21 cellular contexts compared by ENCODE assay signal in the genomic region with DNA sequence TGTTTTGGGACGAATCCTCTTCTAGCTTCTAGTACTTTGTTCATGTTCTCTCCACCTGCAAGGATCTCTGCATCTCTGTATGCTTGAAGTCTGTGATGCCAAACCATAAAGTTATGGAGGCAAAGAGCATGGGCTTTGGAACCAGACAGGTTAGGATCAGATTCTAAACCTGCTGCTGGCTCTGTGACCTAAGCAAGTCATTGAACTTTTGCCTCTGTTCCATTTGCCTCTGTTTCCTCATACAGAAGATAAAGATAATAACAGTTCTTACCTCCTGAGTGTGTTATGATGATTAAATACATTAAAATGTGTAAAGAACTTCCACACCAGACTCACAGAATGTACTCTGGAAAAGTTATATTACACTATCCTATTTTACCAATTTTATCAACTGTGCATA. TPM values are rescaled to one million over a fixed set of nuclear protein-coding genes. Genes with fewer than 3 reads are reported as not detected.
DNase-seq lines count a peak whose midpoint lies in the region; ATAC-seq, FAIRE-seq and TF ChIP-seq lines count a peak whose summit lies in the region.
"Had no signal": no experiment of that assay in that cellular context is flagged by ENCODE, and none has a peak within 500 bp of the region (broad histone marks: within the 10 kb centered on the region; RNA-seq: fewer than 3 reads in every experiment).

No MANE protein-coding gene starts in this region.

- ATAC-seq in HepG2: no peak
- no peak for ATAC-seq in right lobe of liver
- no peak for ATAC-seq in HG03025 (IDR thresholded peaks at IDR 0.05; ENCODE audit: low FRiP score, unreplicated experiment)
- ATAC-seq: CD8-positive, alpha-beta T cell had no signal

- H3K36me3 ChIP-seq in HepG2 (replicated peaks in 1 of 2; ENCODE audit: control insufficient read depth in 1 of 2, insufficient read depth in 2 of 2, low read length in 2 of 2) (no peaks in the 10 kb centered on the region), right lobe of liver (no peaks in the 10 kb centered on the region), neural progenitor cell (no peaks in the 10 kb centered on the region), small intestine (ENCODE audit: control insufficient read depth in 2 of 2, insufficient read depth in 2 of 2, low read length in 2 of 2) (no peaks in the 10 kb centered on the region)
- H3K36me3 ChIP-seq: BLaER1 had no signal

- H3K36me3 Mint-ChIP-seq in neural progenitor cell: no peaks in the 10 kb centered on the region
- H3K36me3 Mint-ChIP-seq in immature natural killer cell: no peaks in the 10 kb centered on the region
- H3K36me3 Mint-ChIP-seq: CD4-positive, CD25-positive, alpha-beta regulatory T cell; CD8-positive, alpha-beta T cell had no signal

- no peak for FAIRE-seq in HepG2 (lab: Jason Lieb, UNC)
- no peak for FAIRE-seq in small intestine (lab: Jason Lieb, UNC)
- FAIRE-seq: A204.1, GM12878, H54 had no signal

- H3K4me3 ChIP-seq in HepG2 (replicated peaks in 1 of 3; ENCODE audit: insufficient read depth in 1 of 3, low read depth in 2 of 3, low read length in 3 of 3) (no peak overlapping the region), right lobe of liver (no peak overlapping the region), neural progenitor cell (no peak overlapping the region), small intestine (ENCODE audit: low read depth in 1 of 2, low read length in 2 of 2) (no peak overlapping the region)
- H3K4me3 ChIP-seq: BLaER1, GM12878 had no signal

- H3K4me1 Mint-ChIP-seq in neural progenitor cell (peaks cover 7% of the 10 kb centered on the region), immature natural killer cell (peaks cover 6 to 10% of the 10 kb centered on the region in 2 donors)
- H3K4me1 Mint-ChIP-seq: B cell had no signal

- intact Hi-C loops in HepG2 (cut with micrococcal nuclease; ENCODE audit: unreplicated experiment) (loop anchor here (5.0 kb wide), 1 partner anchor 80 kb away; no protein-coding TSS in a partner anchor), right lobe of liver (cut with DNase I) (no loop called here)

- TF ChIP-seq POLR2A in HepG2 (IDR thresholded peaks at IDR 0.05; ENCODE audit: insufficient read depth in 1 of 2, low read depth in 2 of 2, low read length in 2 of 2) (no peak), right lobe of liver (IDR thresholded peaks at IDR 0.05) (no peak)

- H3K9me3 Mint-ChIP-seq in neural progenitor cell (peaks cover 2% of the 10 kb centered on the region), immature natural killer cell (no peaks in the 10 kb centered on the region)
- H3K9me3 Mint-ChIP-seq: CD4-positive, CD25-positive, alpha-beta regulatory T cell; CD8-positive, alpha-beta T cell had no signal

- H3K27me3 ChIP-seq in HepG2 (ENCODE audit: control insufficient read depth in 1 of 2, insufficient read depth in 2 of 2, low read length in 2 of 2) (no peaks in the 10 kb centered on the region), right lobe of liver (no peaks in the 10 kb centered on the region), neural progenitor cell (no peaks in the 10 kb centered on the region), small intestine (ENCODE audit: control insufficient read depth in 2 of 2, insufficient read depth in 2 of 2, low read length in 2 of 2) (no peaks in the 10 kb centered on the region)
- H3K27me3 ChIP-seq: BLaER1 had no signal

- CTCF ChIA-PET in HepG2 (lab: Yijun Ruan, JAX; ENCODE audit: low intra/inter-chr PET ratio, low total read pairs): no interaction called here

- POLR2A ChIA-PET in HepG2 (lab: Yijun Ruan, JAX): no interaction called here

- H2AFZ ChIP-seq in HepG2 (ENCODE audit: low read length) (no peak overlapping the region), neural progenitor cell (replicated peaks) (peak overlapping the region; percentile 8)

- H3K27ac ChIP-seq in HepG2 (ENCODE audit: extremely low read length, insufficient read depth, low read length): peak overlapping the region; percentile 99
- H3K27ac ChIP-seq in right lobe of liver: no peak overlapping the region
- H3K27ac ChIP-seq in neural progenitor cell: no peak overlapping the region
- H3K27ac ChIP-seq in small intestine (ENCODE audit: low read depth in 1 of 2, low read length in 1 of 2): no peak overlapping the region
- H3K27ac ChIP-seq: 22Rv1, BLaER1, C4-2B had no signal

- no peaks in the 10 kb centered on the region for H3K79me2 ChIP-seq in HepG2 (ENCODE audit: insufficient read depth, low read length)
- no peaks in the 10 kb centered on the region for H3K79me2 ChIP-seq in neural progenitor cell (ENCODE audit: low read depth)

- peaks cover 6% of the 10 kb centered on the region for H3F3A ChIP-seq in neural progenitor cell (ENCODE audit: low read depth)

- H4K20me1 ChIP-seq in HepG2 (ENCODE audit: insufficient read depth, low read length): no peaks in the 10 kb centered on the region
- H4K20me1 ChIP-seq in neural progenitor cell (ENCODE audit: low read depth): no peaks in the 10 kb centered on the region
- H4K20me1 ChIP-seq: BLaER1 had no signal

- TF ChIP-seq CTCF in HepG2 (CRISPR knock-in tag; IDR thresholded peaks at IDR 0.05): no peak
- TF ChIP-seq CTCF in right lobe of liver (IDR thresholded peaks at IDR 0.05): no peak
- TF ChIP-seq CTCF in neural progenitor cell (IDR thresholded peaks at IDR 0.05): no peak

- H3K27ac Mint-ChIP-seq in neural progenitor cell (no peak overlapping the region), immature natural killer cell (no peak overlapping the region)
- H3K27ac Mint-ChIP-seq: B cell; CD4-positive, CD25-positive, alpha-beta regulatory T cell; CD8-positive, alpha-beta T cell had no signal

- H3K4me3 Mint-ChIP-seq in neural progenitor cell: no peak overlapping the region
- no peak overlapping the region for H3K4me3 Mint-ChIP-seq in immature natural killer cell
- H3K4me3 Mint-ChIP-seq: B cell; CD4-positive, CD25-positive, alpha-beta regulatory T cell; CD8-positive, alpha-beta T cell had no signal

- DNase-seq in HepG2 (ENCODE audit: low spot score) (no peak), right lobe of liver (no peak), neural progenitor cell (ENCODE audit: low spot score) (no peak), small intestine (peak; percentile 77), immature natural killer cell (no peak)
- DNase-seq: Caco-2; CD4-positive, CD25-positive, alpha-beta regulatory T cell; CD8-positive, alpha-beta T cell; DMS153; EL; GDM1; GOT3; HCEC 1CT had no signal

- TF ChIP-seq EP300 in HepG2 (IDR thresholded peaks at IDR 0.05; ENCODE audit: low read depth in 2 of 2, low read length in 2 of 2) (no peak), HepG2 (CRISPR knock-in tag; IDR thresholded peaks at IDR 0.05; ENCODE audit: borderline replicate concordance) (no peak)

- H3K9me3 ChIP-seq in HepG2 (ENCODE audit: low read length) (no peaks in the 10 kb centered on the region), right lobe of liver (no peaks in the 10 kb centered on the region), neural progenitor cell (ENCODE audit: low read depth) (no peaks in the 10 kb centered on the region), small intestine (ENCODE audit: control insufficient read depth, low read depth) (no peaks in the 10 kb centered on the region)
- H3K9me3 ChIP-seq: BLaER1, Caco-2 had no signal

- peaks cover 66% of the 10 kb centered on the region for H3K4me1 ChIP-seq in HepG2 (ENCODE audit: insufficient read depth, low read length)
- H3K4me1 ChIP-seq in right lobe of liver: no peaks in the 10 kb centered on the region
- peaks cover 13% of the 10 kb centered on the region for H3K4me1 ChIP-seq in neural progenitor cell
- H3K4me1 ChIP-seq in small intestine (ENCODE audit: control insufficient read depth in 2 of 2, insufficient read depth in 1 of 2, low read depth in 1 of 2, low read length in 1 of 2): peaks cover 0 to 2% of the 10 kb centered on the region in 2 donors
- H3K4me1 ChIP-seq: BLaER1 had no signal

- 93% methylated on average over 1 of the region's 1 CpG for WGBS in HepG2 (ENCODE audit: low lambda C conversion rate)
- WGBS in right lobe of liver (ENCODE audit: insufficient coverage, low coverage, low lambda C conversion rate, missing lambda C conversion rate): 70% methylated on average over 1 of the region's 1 CpG
- 35 to 71% (median 45%) methylated on average over 1 of the region's 1 CpG for WGBS in small intestine, 3 donors

- no TSS peak for BruUV-seq in HepG2 (replicated peaks; lab: Mats Ljungman, UMichigan)

- H3K9ac ChIP-seq in HepG2 (ENCODE audit: insufficient read depth, low read depth, low read length): 0 out of 2 replicates have a peak overlapping the region, but pooled peaks have one; percentile 27
- no peak overlapping the region for H3K9ac ChIP-seq in neural progenitor cell
- H3K9ac ChIP-seq: BLaER1 had no signal

- no peak for TF ChIP-seq RAD21 in HepG2 (CRISPR knock-in tag; IDR thresholded peaks at IDR 0.05)

- H3K4me2 ChIP-seq in HepG2 (ENCODE audit: low read depth, low read length): peak overlapping the region; percentile 13; the same call in 1 of the 2 replicates
- H3K4me2 ChIP-seq in neural progenitor cell: no peak overlapping the region
- H3K4me2 ChIP-seq: BLaER1 had no signal

- in situ Hi-C loops in HepG2 (cut with HindIII; ENCODE audit: extremely low pct_ligation_motif_present, low pct_unique_long_range_greater_than_20kb): no loop called here

- H3K27me3 Mint-ChIP-seq in neural progenitor cell (ENCODE audit: insufficient read depth, low read depth): peaks cover 2% of the 10 kb centered on the region
- H3K27me3 Mint-ChIP-seq in immature natural killer cell (ENCODE audit: low read depth in 3 of 3): peaks cover 0 to 2% (median 0%) of the 10 kb centered on the region in 3 donors
- H3K27me3 Mint-ChIP-seq: B cell; CD4-positive, CD25-positive, alpha-beta regulatory T cell had no signal

RNA-seq across cellular contexts. Expression of gene RELL1, which starts 41.5 kb away (rescaled TPM):
- 40.1 and 58.4 TPM in 2 replicates for total RNA-seq in HepG2 (2016; rRNA removed; fragmentation: Illumina TruSeq; extraction: Trizol)
- 124 and 130 TPM in 2 replicates for total RNA-seq in HepG2 (2016; cell fraction: cytosol; rRNA removed; fragmentation: Illumina TruSeq; extraction: Trizol; ENCODE audit: low read depth)
- 37.4 and 57.3 TPM in 2 replicates for total RNA-seq in HepG2 (2016; cell fraction: insoluble cytoplasmic fraction; rRNA removed; fragmentation: Illumina TruSeq; extraction: Trizol)
- 53.5 and 55.2 TPM in 2 replicates for total RNA-seq in HepG2 (2016; cell fraction: membrane; rRNA removed; fragmentation: Illumina TruSeq; extraction: Trizol)
- total RNA-seq in HepG2 (2016; cell fraction: nucleus; rRNA removed; fragmentation: Illumina TruSeq; extraction: Trizol): 36.9 and 45.2 TPM in 2 replicates
- polyA plus RNA-seq in HepG2 (2011; rRNA removed): 8.4 and 11.1 TPM in 2 replicates
- 9.0 and 9.6 TPM in 2 replicates for polyA plus RNA-seq in HepG2 (2011; cell fraction: cytosol; rRNA removed)
- 5.5 and 7.2 TPM in 2 replicates for polyA plus RNA-seq in HepG2 (2011; cell fraction: nucleus; rRNA removed)
- 3.1 and 3.9 TPM in 2 replicates for polyA plus RNA-seq in HepG2 (2012)
- polyA plus RNA-seq in HepG2 (2016; cell fraction: cytosol; fragmentation: Illumina TruSeq; extraction: Trizol; ENCODE audit: low read depth): 1.5 and 2.3 TPM in 2 replicates
- polyA plus RNA-seq in HepG2 (2016; cell fraction: insoluble cytoplasmic fraction; fragmentation: Illumina TruSeq; extraction: Trizol; ENCODE audit: low read depth): 6.7 and 8.9 TPM in 2 replicates
- 3.9 and 4.1 TPM in 2 replicates for polyA plus RNA-seq in HepG2 (2016; cell fraction: membrane; fragmentation: Illumina TruSeq; extraction: Trizol; ENCODE audit: low read depth)
- 13.1 and 16.3 TPM in 2 replicates for polyA plus RNA-seq in HepG2 (2016; cell fraction: nucleus; fragmentation: Illumina TruSeq; extraction: Trizol; ENCODE audit: insufficient read depth, low read depth)
- 7.8 and 39.4 TPM in 2 replicates for polyA minus RNA-seq in HepG2 (2011; rRNA and poly(A)+ RNA removed; ENCODE audit: low replicate concordance)
- 31.9 and 37.6 TPM in 2 replicates for polyA minus RNA-seq in HepG2 (2011; cell fraction: cytosol; rRNA and poly(A)+ RNA removed)
- 16.4 and 18.5 TPM in 2 replicates for polyA minus RNA-seq in HepG2 (2011; cell fraction: nucleus; rRNA and poly(A)+ RNA removed)
- total RNA-seq in right lobe of liver: 10 to 100 TPM in 1 of 6 experiments, 1 to 10 TPM in 5; 5.7 to 14.6 (median 7.8) TPM
- total RNA-seq in neural progenitor cell (ENCODE audit: low replicate concordance): 12.1 and 17.5 TPM in 2 replicates
- 1 to 10 TPM in 2 of 3 donors, under 1 TPM in 1; 0.89 to 6.8 (median 1.6) TPM for polyA plus RNA-seq in small intestine
- polyA plus RNA-seq in immature natural killer cell: 1 to 10 TPM; 1.9 to 4.3 (median 3.5) TPM
